Comparison of ENCODE assay signal across 25 cellular contexts in genomic region chr7:86995052-86995725, GRCh38.
A peak's percentile ranks its signal among the peaks of the same experiment; 100 is the strongest.
DNase-seq lines count a peak whose midpoint lies in the region; ATAC-seq, FAIRE-seq and TF ChIP-seq lines count a peak whose summit lies in the region.
"Had no signal": no experiment of that assay in that cellular context is flagged by ENCODE, and none has a peak within 500 bp of the region (broad histone marks: within the 10 kb centered on the region; RNA-seq: fewer than 3 reads in every experiment).

No MANE protein-coding gene starts in this region.

- no peak for FAIRE-seq in K562 (lab: Jason Lieb, UNC)
- FAIRE-seq: A204.1, D721Med, G401.6, RCC 7860 had no signal

- no peak overlapping the region for H3K9ac ChIP-seq in K562 (ENCODE audit: insufficient read depth in 1 of 2, low read depth in 2 of 2, low read length in 2 of 2)
- H3K9ac ChIP-seq: BLaER1 treated with 17β-estradiol and CSF1 and Interleukin-3, amounts not matched to agents 10 nM and 100 nM had no signal

- H3K4me3 ChIP-seq in cardiac muscle cell = no peak overlapping the region
- H3K4me3 ChIP-seq in heart left ventricle = no peak overlapping the region
- no peak overlapping the region for H3K4me3 ChIP-seq in K562
- H3K4me3 ChIP-seq: BLaER1 treated with 17β-estradiol and CSF1 and Interleukin-3, amounts not matched to agents 10 nM and 100 nM; SK-N-MC had no signal

- in situ Hi-C loops in K562 (cut with MboI) (no loop called here), GM13976 (cut with MboI; ENCODE audit: low sequenced_read_pairs, unreplicated experiment) (no loop called here)

- TF ChIP-seq RAD21 in K562 (CRISPR knock-in tag; conservative IDR thresholded peaks at IDR 0.05 in 1 of 2, IDR thresholded peaks at IDR 0.05 in 1 of 2) = no peak

- peaks cover 16% of the 10 kb centered on the region for H3K4me1 ChIP-seq in cardiac muscle cell (ENCODE audit: low read depth)
- H3K4me1 ChIP-seq in heart left ventricle = peaks cover 0 to 5% (median 0%) of the 10 kb centered on the region in 12 donors
- peaks cover 0 to 5% of the 10 kb centered on the region in 2 experiments; a peak in 2 of 5 replicates for H3K4me1 ChIP-seq in K562 (replicated peaks in 1 of 2; ENCODE audit: control insufficient read depth in 2 of 2, insufficient read depth in 2 of 2, low read length in 2 of 2)

- H3K36me3 ChIP-seq in cardiac muscle cell (no peaks in the 10 kb centered on the region), heart left ventricle (no peaks in the 10 kb centered on the region), K562 (ENCODE audit: control insufficient read depth, insufficient read depth, low read length) (no peaks in the 10 kb centered on the region)
- H3K36me3 ChIP-seq: BLaER1 treated with 17β-estradiol and CSF1 and Interleukin-3, amounts not matched to agents 10 nM and 100 nM had no signal

- no peaks in the 10 kb centered on the region for H3K27me3 Mint-ChIP-seq in progenitor cell of endocrine pancreas

- TF ChIP-seq EP300 in K562 (IDR thresholded peaks at IDR 0.05; ENCODE audit: low read length) = peak; percentile 54; the same call in 1 of the 2 replicates

- H2AFZ ChIP-seq in K562 (ENCODE audit: low read depth, low read length) = no peak overlapping the region

- TF ChIP-seq POLR2A in heart left ventricle (IDR thresholded peaks at IDR 0.05) (no peak), K562 (conservative IDR thresholded peaks at IDR 0.05) (no peak)

- CTCF ChIA-PET in K562 (lab: Yijun Ruan, JAX; ENCODE audit: low intra/inter-chr PET ratio) = no interaction called here

- DNase-seq in cardiac muscle cell (ENCODE audit: low read depth in 1 of 2, low spot score in 1 of 2) (no peak), heart left ventricle (no peak), NCI-H69 (lab: John Stamatoyannopoulos, UW) (peak; percentile 11), K562 (ENCODE audit: extremely low read depth in 1 of 4, low spot score in 3 of 4) (no peak), progenitor cell of endocrine pancreas (ENCODE audit: low spot score, unreplicated experiment) (no peak), GM13976 (ENCODE audit: low spot score) (no peak), left lobe of liver (ENCODE audit: low spot score) (no peak)
- DNase-seq: CD4-positive, alpha-beta T cell; H7; KBM-7; NCI-H1048; NCI-H1417 treated with DMSO at 0.1 percent for 48 hours; NCI-H1694 treated with DMSO at 0.1 percent for 48 hours; NCI-H2081; NCI-H446 treated with DMSO at 0.1 percent for 48 hours; NCI-H526; SIG-M5 had no signal

- no TSS peak for BruUV-seq in K562 (replicated peaks; lab: Mats Ljungman, UMichigan)

- H3K9me3 ChIP-seq in cardiac muscle cell (ENCODE audit: low read depth) (no peaks in the 10 kb centered on the region), heart left ventricle (no peaks in the 10 kb centered on the region), K562 (replicated peaks; ENCODE audit: control insufficient read depth, insufficient read depth, low read depth, low read length) (no peaks in the 10 kb centered on the region)
- H3K9me3 ChIP-seq: BLaER1 treated with 17β-estradiol and CSF1 and Interleukin-3, amounts not matched to agents 10 nM and 100 nM had no signal

- intact Hi-C loops in heart left ventricle (cut with DNase I) = no loop called here
- intact Hi-C loops in K562 (cut with micrococcal nuclease) = no loop called here

- peak overlapping the region; percentile 26 for H3K27ac Mint-ChIP-seq in progenitor cell of endocrine pancreas
- H3K27ac Mint-ChIP-seq: CD4-positive, alpha-beta T cell; T-helper 1 cell treated with Interleukin-12 subunit alpha and Interleukin-12 subunit beta and Interleukin-4 antibody, amounts not matched to agents 30 μg/mL and 1 μg/mL, for 36 hours had no signal

- H3K36me3 Mint-ChIP-seq in progenitor cell of endocrine pancreas (ENCODE audit: insufficient read depth) = peaks cover 2% of the 10 kb centered on the region

- TF ChIP-seq CTCF in cardiac muscle cell (IDR thresholded peaks at IDR 0.05; ENCODE audit: low read depth, low read length) (no peak), heart left ventricle (IDR thresholded peaks at IDR 0.05) (no peak), K562 (IDR thresholded peaks at IDR 0.05 in 2 of 3, conservative IDR thresholded peaks at IDR 0.05 in 1 of 3; ENCODE audit: insufficient read depth in 2 of 3, low read depth in 1 of 3, low read length in 3 of 3) (no peak), progenitor cell of endocrine pancreas (IDR thresholded peaks at IDR 0.05; ENCODE audit: unreplicated experiment) (no peak), GM13976 (IDR thresholded peaks at IDR 0.05; ENCODE audit: borderline replicate concordance, control extremely low read depth, extremely low read depth, insufficient read depth, missing control alignments) (no peak)

- H3K27ac ChIP-seq in cardiac muscle cell (peak overlapping the region; percentile 60), heart left ventricle (no peak overlapping the region), K562 (ENCODE audit: extremely low read depth, low read depth, low read length) (no peak overlapping the region)
- H3K27ac ChIP-seq: BLaER1 treated with 17β-estradiol and CSF1 and Interleukin-3, amounts not matched to agents 10 nM and 100 nM; SK-N-MC had no signal

- no peak overlapping the region for H3K4me3 Mint-ChIP-seq in progenitor cell of endocrine pancreas (ENCODE audit: low read depth)
- H3K4me3 Mint-ChIP-seq: CD4-positive, alpha-beta T cell; T-helper 1 cell treated with Interleukin-12 subunit alpha and Interleukin-12 subunit beta and Interleukin-4 antibody, amounts not matched to agents 30 μg/mL and 1 μg/mL, for 36 hours had no signal

- H3K27me3 ChIP-seq in cardiac muscle cell (no peaks in the 10 kb centered on the region), heart left ventricle (no peaks in the 10 kb centered on the region), K562 (ENCODE audit: control insufficient read depth in 2 of 2, insufficient read depth in 2 of 2, low read length in 2 of 2) (no peaks in the 10 kb centered on the region)
- H3K27me3 ChIP-seq: BLaER1 treated with 17β-estradiol and CSF1 and Interleukin-3, amounts not matched to agents 10 nM and 100 nM had no signal

- ATAC-seq in heart left ventricle (no peak), K562 (peak; percentile 59), GM19397 (IDR thresholded peaks at IDR 0.05; ENCODE audit: unreplicated experiment) (no peak), left lobe of liver (no peak)

- POLR2A ChIA-PET in K562 (lab: Yijun Ruan, JAX) = interaction anchor here (0.5 to 2.4 kb wide), 5 partner anchors 9 to 113 kb away, joined by 3 to 16 read pairs (median 3); no protein-coding TSS in a partner anchor

- WGBS in heart left ventricle, 4 donors = 82 to 91% (median 87%) methylated on average over 6 of the region's 6 CpGs
- WGBS in K562 (ENCODE audit: insufficient coverage, low coverage, missing lambda C conversion rate) = 16% methylated on average over 6 of the region's 6 CpGs

- H3K4me1 Mint-ChIP-seq in progenitor cell of endocrine pancreas (ENCODE audit: low read depth) = peaks cover 21% of the 10 kb centered on the region

- no peaks in the 10 kb centered on the region; the same call in 1 of the 2 replicates for H4K20me1 ChIP-seq in K562 (replicated peaks; ENCODE audit: control insufficient read depth, insufficient read depth, low read length)
- H4K20me1 ChIP-seq: BLaER1 treated with 17β-estradiol and CSF1 and Interleukin-3, amounts not matched to agents 10 nM and 100 nM had no signal

- no peaks in the 10 kb centered on the region for H3K9me1 ChIP-seq in K562 (ENCODE audit: control insufficient read depth, insufficient read depth, low read length)

- no peaks in the 10 kb centered on the region for H3K9me3 Mint-ChIP-seq in progenitor cell of endocrine pancreas (ENCODE audit: low read depth)
- H3K9me3 Mint-ChIP-seq: CD4-positive, alpha-beta T cell; T-helper 1 cell treated with Interleukin-12 subunit alpha and Interleukin-12 subunit beta and Interleukin-4 antibody, amounts not matched to agents 30 μg/mL and 1 μg/mL, for 36 hours had no signal

- H3K79me2 ChIP-seq in K562 (ENCODE audit: control insufficient read depth, insufficient read depth, low read length) = peaks cover 22% of the 10 kb centered on the region; the same call in 2 of the 3 replicates

- H3K4me2 ChIP-seq in K562 (ENCODE audit: insufficient read depth, low read length) = 0 out of 2 replicates have a peak overlapping the region, but pooled peaks have one; percentile 0
- H3K4me2 ChIP-seq: BLaER1 treated with 17β-estradiol and CSF1 and Interleukin-3, amounts not matched to agents 10 nM and 100 nM had no signal

TF ChIP-seq in K562, 482 proteins besides CTCF, POLR2A, EP300 and RAD21 (continues in another document):
- TF ChIP-seq SAFB2 (IDR thresholded peaks at IDR 0.05; ENCODE audit: borderline replicate concordance, low read depth, low read length, severe bottlenecking) (no peak), ZNF395 (CRISPR knock-in tag; IDR thresholded peaks at IDR 0.05) (no peak), HSF4 (CRISPR knock-in tag; IDR thresholded peaks at IDR 0.05; ENCODE audit: borderline replicate concordance) (peak; percentile 29; the same call in 1 of the 2 replicates), ZNF384 (IDR thresholded peaks at IDR 0.05; ENCODE audit: low read depth, low read length) (no peak), HDAC3 (IDR thresholded peaks at IDR 0.05; ENCODE audit: borderline replicate concordance, partially characterized antibody) (peak; percentile 49), HDAC2 (IDR thresholded peaks at IDR 0.05) (0 out of 2 replicates have a peak, but pooled peaks have one; percentile 26), EP400 (IDR thresholded peaks at IDR 0.05) (peak; percentile 41; the same call in 1 of the 2 replicates)
